In the genomic region with DNA sequence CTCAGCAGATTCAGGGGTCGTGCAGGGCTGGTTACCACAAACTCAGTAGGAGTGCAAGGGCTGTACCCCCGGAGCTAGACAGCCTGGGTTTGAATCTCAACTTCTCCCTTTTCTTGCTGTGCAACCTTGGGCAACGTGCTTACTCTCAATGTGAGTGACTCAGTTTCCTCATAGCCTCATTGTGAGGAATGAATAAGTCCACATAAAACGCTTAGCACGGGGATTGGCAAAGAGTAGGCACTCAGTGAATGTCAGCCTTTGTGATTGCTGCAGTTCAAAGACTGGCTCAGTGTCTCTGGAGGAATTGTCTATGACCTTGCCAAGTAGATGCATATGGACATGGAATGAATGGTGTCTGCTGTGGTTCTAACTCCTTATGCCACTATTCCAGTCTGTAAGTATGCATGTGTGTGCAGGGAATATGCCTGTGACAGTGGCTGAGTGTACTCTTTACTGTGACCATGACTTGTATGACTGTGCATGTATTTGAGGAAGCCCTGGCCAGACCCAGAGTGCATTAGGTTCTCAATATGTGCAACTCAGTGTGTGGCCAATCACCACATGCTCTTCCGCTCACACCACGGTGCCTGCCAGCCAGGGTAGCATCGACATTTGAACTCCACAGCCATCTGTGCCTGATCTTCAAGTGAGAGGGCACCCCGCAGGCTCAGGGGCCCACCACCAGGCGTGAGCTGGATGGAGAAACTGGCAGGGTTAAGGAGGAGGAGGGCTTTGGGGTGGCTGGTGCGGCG, we compare ENCODE assay signal across 9 cellular contexts. TPM values are rescaled to one million over a fixed set of nuclear protein-coding genes. Genes with fewer than 3 reads are reported as not detected.
A peak's percentile ranks its signal among the peaks of the same experiment; 100 is the strongest.
DNase-seq lines count a peak whose midpoint lies in the region; ATAC-seq lines count a peak whose summit lies in the region.
"Had no signal": no experiment of that assay in that cellular context is flagged by ENCODE, and none has a peak within 500 bp of the region (broad histone marks: within the 10 kb centered on the region; RNA-seq: fewer than 3 reads in every experiment).

No MANE protein-coding gene starts in this region.

- no peaks in the 10 kb centered on the region for H3K9me3 Mint-ChIP-seq in activated CD8-positive, alpha-beta memory T cell treated with anti-CD3 and anti-CD28 coated beads, Interleukin-2, amount 10 ng/mL, durations not matched to agents 7 days and 5 days (ENCODE audit: low read depth)
- no peaks in the 10 kb centered on the region for H3K9me3 Mint-ChIP-seq in T-cell
- no peaks in the 10 kb centered on the region for H3K9me3 Mint-ChIP-seq in naive thymus-derived CD4-positive, alpha-beta T cell

- peaks cover 19 to 20% of the 10 kb centered on the region in 2 donors for H3K4me1 ChIP-seq in naive thymus-derived CD4-positive, alpha-beta T cell (ENCODE audit: control insufficient read depth in 2 of 2, insufficient read depth in 2 of 2, low read length in 2 of 2)

- no peaks in the 10 kb centered on the region for H3K9me3 ChIP-seq in naive thymus-derived CD4-positive, alpha-beta T cell (ENCODE audit: control insufficient read depth in 2 of 3, low read length in 3 of 3)

- H3K27ac Mint-ChIP-seq in activated CD8-positive, alpha-beta memory T cell treated with anti-CD3 and anti-CD28 coated beads, Interleukin-2, amount 10 ng/mL, durations not matched to agents 7 days and 5 days, result peak overlapping the region; percentile 99
- H3K27ac Mint-ChIP-seq in T-cell, result peak overlapping the region; percentile 98 to 100
- peak overlapping the region; percentile 90 to 100 (median 99) for H3K27ac Mint-ChIP-seq in naive thymus-derived CD4-positive, alpha-beta T cell

- peaks cover 27% of the 10 kb centered on the region for H3K4me1 Mint-ChIP-seq in activated CD8-positive, alpha-beta memory T cell treated with anti-CD3 and anti-CD28 coated beads, Interleukin-2, amount 10 ng/mL, durations not matched to agents 7 days and 5 days
- peaks cover 25 to 33% (median 33%) of the 10 kb centered on the region in 3 donors for H3K4me1 Mint-ChIP-seq in T-cell
- H3K4me1 Mint-ChIP-seq in naive thymus-derived CD4-positive, alpha-beta T cell, result peaks cover 12 to 36% (median 22%) of the 10 kb centered on the region in 7 donors

- DNase-seq in activated CD8-positive, alpha-beta memory T cell treated with anti-CD3 and anti-CD28 coated beads, Interleukin-2, amount 10 ng/mL, durations not matched to agents 7 days and 5 days, result peak; percentile 60
- DNase-seq in activated CD8-positive, alpha-beta memory T cell treated with anti-CD3 and anti-CD28 coated beads, Interleukin-2, amount 50 U/mL, for 4 hours, result no peak
- DNase-seq in T-cell (no peak), epithelial cell of prostate (ENCODE audit: low read depth, low spot score) (peak; percentile 89), mucosa of gallbladder (ENCODE audit: low spot score) (no peak)
- DNase-seq in naive thymus-derived CD4-positive, alpha-beta T cell, result no peak

- H3K27me3 ChIP-seq in naive thymus-derived CD4-positive, alpha-beta T cell (ENCODE audit: control insufficient read depth in 2 of 2, insufficient read depth in 2 of 2, low read length in 2 of 2), result no peaks in the 10 kb centered on the region

- peak overlapping the region; percentile 91 for H3K27ac ChIP-seq in epithelial cell of prostate
- H3K27ac ChIP-seq in naive thymus-derived CD4-positive, alpha-beta T cell (ENCODE audit: low read depth, low read length), result peak overlapping the region; percentile 86

- peaks cover 5% of the 10 kb centered on the region for H3K36me3 Mint-ChIP-seq in activated CD8-positive, alpha-beta memory T cell treated with anti-CD3 and anti-CD28 coated beads, Interleukin-2, amount 10 ng/mL, durations not matched to agents 7 days and 5 days
- H3K36me3 Mint-ChIP-seq in T-cell, result no peaks in the 10 kb centered on the region
- H3K36me3 Mint-ChIP-seq in naive thymus-derived CD4-positive, alpha-beta T cell, result peaks cover 0 to 1% (median 0%) of the 10 kb centered on the region in 5 donors

- peaks cover 0 to 7% (median 0%) of the 10 kb centered on the region in 3 experiments for H3K36me3 ChIP-seq in naive thymus-derived CD4-positive, alpha-beta T cell (ENCODE audit: control insufficient read depth in 2 of 3, insufficient read depth in 3 of 3, low read length in 3 of 3)

- POLR2A ChIA-PET in T-cell (lab: Charles Lee), result interaction anchor here in 1 of 2 donors (0.6 to 1.9 kb wide), 4 partner anchors 21 to 486 kb away, joined by 3 to 13 read pairs (median 6); partner anchors contain the start of gene UBA7
- POLR2A ChIA-PET in naive thymus-derived CD4-positive, alpha-beta T cell (lab: Charles Lee), result interaction anchor here (0.6 to 4.8 kb wide), 16 partner anchors 9 to 1276 kb away, joined by 3 to 41 read pairs (median 6); partner anchors contain the start of genes CYB561D2, GNAI2, NPRL2 and RASSF1

- peak overlapping the region; percentile 57 for H3K4me3 ChIP-seq in naive thymus-derived CD4-positive, alpha-beta T cell (ENCODE audit: low read length)

- H3K4me3 Mint-ChIP-seq in activated CD8-positive, alpha-beta memory T cell treated with anti-CD3 and anti-CD28 coated beads, Interleukin-2, amount 10 ng/mL, durations not matched to agents 7 days and 5 days, result peak overlapping the region; percentile 96
- peak overlapping the region; percentile 95 to 97 (median 96) for H3K4me3 Mint-ChIP-seq in T-cell
- H3K4me3 Mint-ChIP-seq in naive thymus-derived CD4-positive, alpha-beta T cell, result peak overlapping the region; percentile 84 to 99 (median 97)

- intact Hi-C loops in naive thymus-derived CD4-positive, alpha-beta T cell (cut with micrococcal nuclease), result loop anchor here (1.0 to 10.0 kb wide), 26 partner anchors 9 to 1825 kb away; partner anchors contain the start of genes CYB561D2 (in 2 of the 2), HEMK1 (in 2 of the 2), NPRL2 (in 2 of the 2) and TUSC2 (in 2 of the 2)

- no peak for ATAC-seq in activated CD8-positive, alpha-beta memory T cell treated with anti-CD3 and anti-CD28 coated beads, Interleukin-2, amount 10 ng/mL, durations not matched to agents 7 days and 5 days
- ATAC-seq in T-cell (replicated peaks in 1 of 4) (no peak), HG02678 (IDR thresholded peaks at IDR 0.05; ENCODE audit: unreplicated experiment) (no peak), GM19023 (IDR thresholded peaks at IDR 0.05; ENCODE audit: unreplicated experiment) (no peak)
- ATAC-seq in naive thymus-derived CD4-positive, alpha-beta T cell, result no peak

- no peaks in the 10 kb centered on the region for H3K27me3 Mint-ChIP-seq in activated CD8-positive, alpha-beta memory T cell treated with anti-CD3 and anti-CD28 coated beads, Interleukin-2, amount 10 ng/mL, durations not matched to agents 7 days and 5 days
- H3K27me3 Mint-ChIP-seq in T-cell, result no peaks in the 10 kb centered on the region
- no peaks in the 10 kb centered on the region for H3K27me3 Mint-ChIP-seq in naive thymus-derived CD4-positive, alpha-beta T cell

- CTCF ChIA-PET in activated CD8-positive, alpha-beta memory T cell treated with anti-CD3 and anti-CD28 coated beads, Interleukin-2, amount 10 ng/mL, durations not matched to agents 7 days and 5 days (lab: Charles Lee), result interaction anchor here (0.8 to 17.4 kb wide), 14 partner anchors 21 to 105 kb away, joined by 3 to 266 read pairs (median 6); partner anchors contain the start of genes HYAL2, RASSF1 and TUSC2
- CTCF ChIA-PET in T-cell (lab: Charles Lee), result interaction anchor here in 1 of 2 donors (0.5 to 1.8 kb wide), 10 partner anchors 17 to 292 kb away, joined by 3 to 16 read pairs (median 7); partner anchors contain the start of genes CYB561D2, GNAI2 and NPRL2
- CTCF ChIA-PET in naive thymus-derived CD4-positive, alpha-beta T cell (lab: Charles Lee), result interaction anchor here (0.9 to 1.6 kb wide), 4 partner anchors 21 to 50 kb away, joined by 3 to 5 read pairs (median 3); partner anchors contain the start of genes CYB561D2, HYAL2 and NPRL2

RNA-seq across cellular contexts. Expression of gene HYAL3, which starts 0.9 kb away (rescaled TPM):
- total RNA-seq in activated CD8-positive, alpha-beta memory T cell treated with anti-CD3 and anti-CD28 coated beads, Interleukin-2, amount 10 ng/mL, durations not matched to agents 7 days and 5 days, result 10 to 100 TPM; 13.0 to 14.3 TPM
- total RNA-seq in T-cell (1 to 10 TPM; 2.6 to 6.2 (median 3.9) TPM), mucosa of gallbladder (7.8 TPM)
- total RNA-seq in naive thymus-derived CD4-positive, alpha-beta T cell, result 10 to 100 TPM in 1 of 5 experiments, 1 to 10 TPM in 4; 3.4 to 10.7 (median 4.2) TPM
- 1 to 10 TPM; 2.3 to 3.3 TPM for polyA plus RNA-seq in naive thymus-derived CD4-positive, alpha-beta T cell

RNA-seq across cellular contexts. Expression of gene NAA80, which starts 0.9 kb away (rescaled TPM):
- total RNA-seq in activated CD8-positive, alpha-beta memory T cell treated with anti-CD3 and anti-CD28 coated beads, Interleukin-2, amount 10 ng/mL, durations not matched to agents 7 days and 5 days, result 10 to 100 TPM; 23.1 to 37.3 TPM
- total RNA-seq in T-cell (10 to 100 TPM; 33.8 to 45.7 (median 43.9) TPM), mucosa of gallbladder (12.7 TPM)
- 10 to 100 TPM; 30.2 to 44.9 (median 33.6) TPM for total RNA-seq in naive thymus-derived CD4-positive, alpha-beta T cell
- polyA plus RNA-seq in naive thymus-derived CD4-positive, alpha-beta T cell, result 10 to 100 TPM; 13.7 to 15.2 TPM

RNA-seq across cellular contexts. Expression of gene HYAL1, which starts 3.3 kb away (rescaled TPM):
- under 1 TPM; 0.14 to 0.15 TPM for total RNA-seq in activated CD8-positive, alpha-beta memory T cell treated with anti-CD3 and anti-CD28 coated beads, Interleukin-2, amount 10 ng/mL, durations not matched to agents 7 days and 5 days
- total RNA-seq in T-cell (under 1 TPM in 3 of 5 donors, not detected in 2; 0.61 to 0.79 (median 0.69) TPM), mucosa of gallbladder (82.4 TPM)
- total RNA-seq in naive thymus-derived CD4-positive, alpha-beta T cell, result under 1 TPM in 4 of 5 experiments, not detected in 1; 0.22 to 0.51 (median 0.28) TPM
- polyA plus RNA-seq in naive thymus-derived CD4-positive, alpha-beta T cell, result under 1 TPM; 0.12 to 0.41 TPM

RNA-seq across cellular contexts. Expression of gene IFRD2, which starts 7.9 kb away (rescaled TPM):
- 100 to 1,000 TPM in 1 of 2 experiments, 10 to 100 TPM in 1; 74.8 to 103 TPM for total RNA-seq in activated CD8-positive, alpha-beta memory T cell treated with anti-CD3 and anti-CD28 coated beads, Interleukin-2, amount 10 ng/mL, durations not matched to agents 7 days and 5 days
- 10 to 100 TPM; 50.0 to 91.2 (median 75.9) TPM for total RNA-seq in T-cell
- total RNA-seq in naive thymus-derived CD4-positive, alpha-beta T cell, result 10 to 100 TPM; 53.7 to 85.1 (median 64.7) TPM
- 10 to 100 TPM; 57.2 to 69.7 TPM for polyA plus RNA-seq in naive thymus-derived CD4-positive, alpha-beta T cell
- 74.8 TPM for total RNA-seq in mucosa of gallbladder

RNA-seq across cellular contexts. Expression of gene LSMEM2, which starts 21.2 kb away (rescaled TPM):
- total RNA-seq in activated CD8-positive, alpha-beta memory T cell treated with anti-CD3 and anti-CD28 coated beads, Interleukin-2, amount 10 ng/mL, durations not matched to agents 7 days and 5 days, result not detected
- total RNA-seq in T-cell (not detected), mucosa of gallbladder (0.95 TPM)
- not detected for total RNA-seq in naive thymus-derived CD4-positive, alpha-beta T cell
- polyA plus RNA-seq in naive thymus-derived CD4-positive, alpha-beta T cell, result under 1 TPM in 1 of 2 donors, not detected in 1; 0.15 TPM
- total RNA-seq: Daoy had no signal

Comparison
In these comparisons a context has a peak if more than half of its experiments do, and no peak if none do; other contexts are left out.
1. DNase-seq: peak in activated CD8-positive, alpha-beta memory T cell treated with anti-CD3 and anti-CD28 coated beads, Interleukin-2, amount 10 ng/mL, durations not matched to agents 7 days and 5 days (single experiment) and epithelial cell of prostate (single experiment); none in activated CD8-positive, alpha-beta memory T cell treated with anti-CD3 and anti-CD28 coated beads, Interleukin-2, amount 50 U/mL, for 4 hours (single experiment), T-cell (0 of 34), naive thymus-derived CD4-positive, alpha-beta T cell (0 of 9) and mucosa of gallbladder (single experiment).
2. RNA of gene HYAL1, which starts 3.3 kb away (total RNA-seq): 82.4 TPM in mucosa of gallbladder (single experiment); 0.61 to 0.79 TPM in T-cell, 0.22 to 0.51 TPM in naive thymus-derived CD4-positive, alpha-beta T cell and 0.14 to 0.15 TPM in activated CD8-positive, alpha-beta memory T cell treated with anti-CD3 and anti-CD28 coated beads, Interleukin-2, amount 10 ng/mL, durations not matched to agents 7 days and 5 days; every median in the first group is over 10 times any median in the second.
3. Peak in every context shown above with its lines, with median percentiles within 50 percentile points of each other: H3K27ac Mint-ChIP-seq and H3K4me3 Mint-ChIP-seq.